ENCODE assay signal across 18 cellular contexts in the genomic region with DNA sequence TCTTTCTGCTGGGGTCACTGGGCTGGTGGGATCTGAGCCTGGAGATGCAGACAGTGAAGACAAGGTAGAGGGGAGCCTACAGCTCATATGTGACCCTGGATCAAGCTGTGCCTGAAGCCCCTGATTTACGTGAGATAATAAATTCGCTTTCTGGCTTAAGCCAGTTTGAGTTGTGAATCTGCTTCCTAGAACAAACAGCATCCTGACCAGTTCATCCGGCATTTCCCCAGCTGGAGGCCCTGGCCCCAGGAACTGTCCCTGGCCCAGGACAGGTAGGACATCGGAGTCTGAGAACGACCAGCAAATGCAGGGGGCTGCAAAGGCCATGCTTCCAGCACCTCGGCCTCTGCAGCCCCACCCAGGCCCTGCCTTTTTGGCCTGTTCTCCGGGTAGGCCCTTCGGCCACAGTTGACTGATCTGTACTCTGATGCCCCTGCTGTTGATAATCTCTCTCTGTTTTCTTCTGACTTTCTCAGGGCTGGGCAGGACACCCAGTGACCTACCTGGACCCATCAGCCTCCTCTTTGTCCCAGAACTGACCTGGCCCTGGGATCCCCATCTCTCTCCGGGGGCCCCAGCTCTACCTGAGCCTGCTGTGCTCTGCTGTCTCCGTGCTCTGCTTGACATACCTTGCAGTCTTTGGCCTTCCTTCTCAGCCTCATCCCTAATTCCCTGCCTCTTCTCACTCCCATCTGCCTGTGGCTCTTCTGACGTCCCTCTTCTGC. TPM values are rescaled to one million over a fixed set of nuclear protein-coding genes. Genes with fewer than 3 reads are reported as not detected.
A peak's percentile ranks its signal among the peaks of the same experiment; 100 is the strongest.
DNase-seq lines count a peak whose midpoint lies in the region; ATAC-seq, FAIRE-seq and TF ChIP-seq lines count a peak whose summit lies in the region.
"Had no signal": no experiment of that assay in that cellular context is flagged by ENCODE, and none has a peak within 500 bp of the region (broad histone marks: within the 10 kb centered on the region; RNA-seq: fewer than 3 reads in every experiment).

No MANE protein-coding gene starts in this region.

- CTCF ChIA-PET in MCF 10A (lab: Yijun Ruan, JAX) (interaction anchor here (1.1 kb wide), 1 partner anchor 8 kb away, joined by 4 read pairs; no protein-coding TSS in a partner anchor), mammary epithelial cell (lab: Charles Lee; ENCODE audit: low non-redundant PET) (no interaction called here), K562 (lab: Yijun Ruan, JAX; ENCODE audit: low intra/inter-chr PET ratio) (no interaction called here)

- intact Hi-C loops in MCF 10A (cut with micrococcal nuclease) (no loop called here), mammary epithelial cell (cut with micrococcal nuclease) (no loop called here), K562 (cut with micrococcal nuclease) (loop anchor here (5.0 kb wide), 1 partner anchor 41 kb away; the partner anchor contains the start of gene C19orf84), lower lobe of right lung (cut with DNase I) (no loop called here)

- POLR2A ChIA-PET in MCF 10A (lab: Yijun Ruan, JAX) = interaction anchor here (1.4 to 2.6 kb wide), 3 partner anchors 8 to 16 kb away, joined by 5 to 9 read pairs (median 8); partner anchors contain the start of gene ETFB
- POLR2A ChIA-PET in K562 (lab: Yijun Ruan, JAX) = interaction anchor here (0.6 to 2.8 kb wide), 8 partner anchors 8 to 272 kb away, joined by 3 to 22 read pairs (median 6); partner anchors contain the start of genes C19orf84 and VSIG10L

- no peaks in the 10 kb centered on the region for H3K9me3 ChIP-seq in mammary epithelial cell (replicated peaks; ENCODE audit: insufficient read depth, low read length)
- H3K9me3 ChIP-seq in K562 (replicated peaks; ENCODE audit: control insufficient read depth, insufficient read depth, low read depth, low read length) = no peaks in the 10 kb centered on the region
- H3K9me3 ChIP-seq in liver (ENCODE audit: control insufficient read depth in 4 of 4, low read length in 3 of 4) = no peaks in the 10 kb centered on the region
- no peaks in the 10 kb centered on the region for H3K9me3 ChIP-seq in lower lobe of right lung

- H3K36me3 Mint-ChIP-seq in MCF 10A (ENCODE audit: insufficient read depth, unreplicated experiment) = peaks cover 26% of the 10 kb centered on the region

- H3K9me3 Mint-ChIP-seq in MCF 10A (ENCODE audit: unreplicated experiment) = no peaks in the 10 kb centered on the region
- H3K9me3 Mint-ChIP-seq: activated naive CD8-positive, alpha-beta T cell treated with anti-CD3 and anti-CD28 coated beads, Interleukin-2, amount 10 ng/mL, durations not matched to agents 7 days and 5 days; CD8-positive, alpha-beta T cell; T-cell had no signal

- ATAC-seq in K562 = no peak
- ATAC-seq in lower lobe of right lung = no peak
- no peak for ATAC-seq in HG02885 (IDR thresholded peaks at IDR 0.05; ENCODE audit: poor library complexity, unreplicated experiment)
- ATAC-seq in HG03175 (IDR thresholded peaks at IDR 0.05; ENCODE audit: unreplicated experiment) = no peak
- no peak for ATAC-seq in GM21619 (IDR thresholded peaks at IDR 0.05; ENCODE audit: unreplicated experiment)
- ATAC-seq: CD8-positive, alpha-beta T cell; T-cell had no signal

- H3K79me2 ChIP-seq in mammary epithelial cell (ENCODE audit: insufficient read depth, low read length) = no peaks in the 10 kb centered on the region
- H3K79me2 ChIP-seq in K562 (ENCODE audit: control insufficient read depth, insufficient read depth, low read length) = peaks cover 13% of the 10 kb centered on the region

- no peaks in the 10 kb centered on the region for H3K4me1 Mint-ChIP-seq in MCF 10A (ENCODE audit: insufficient read depth, unreplicated experiment)

- H3K9ac ChIP-seq in mammary epithelial cell (ENCODE audit: insufficient read depth, low read length) = no peak overlapping the region
- H3K9ac ChIP-seq in K562 (ENCODE audit: insufficient read depth in 1 of 2, low read depth in 2 of 2, low read length in 2 of 2) = peak overlapping the region; percentile 59 to 81; a peak in 3 of 4 replicates
- no peak overlapping the region for H3K9ac ChIP-seq in liver (ENCODE audit: low read depth in 1 of 2, low read length in 2 of 2)

- no peak for TF ChIP-seq POLR2A in K562 (conservative IDR thresholded peaks at IDR 0.05)

- H3K36me3 ChIP-seq in mammary epithelial cell (ENCODE audit: insufficient read depth, low read length) (peaks cover 4% of the 10 kb centered on the region), K562 (ENCODE audit: control insufficient read depth, insufficient read depth, low read length) (peaks cover 61% of the 10 kb centered on the region), liver (ENCODE audit: control insufficient read depth in 4 of 4, insufficient read depth in 3 of 4, low read depth in 1 of 4, low read length in 3 of 4) (peaks cover 8 to 29% (median 23%) of the 10 kb centered on the region in 4 donors), lower lobe of right lung (peaks cover 54% of the 10 kb centered on the region)

- no peaks in the 10 kb centered on the region for H3K4me1 ChIP-seq in mammary epithelial cell (ENCODE audit: insufficient read depth, low read length)
- peaks cover 29 to 36% of the 10 kb centered on the region in 2 experiments for H3K4me1 ChIP-seq in K562 (replicated peaks in 1 of 2; ENCODE audit: control insufficient read depth in 2 of 2, insufficient read depth in 2 of 2, low read length in 2 of 2)
- peaks cover 9 to 45% (median 23%) of the 10 kb centered on the region in 4 donors for H3K4me1 ChIP-seq in liver (ENCODE audit: control insufficient read depth in 4 of 4, insufficient read depth in 4 of 4, low read length in 3 of 4)
- no peaks in the 10 kb centered on the region for H3K4me1 ChIP-seq in lower lobe of right lung

- peak; percentile 62 for FAIRE-seq in K562 (lab: Jason Lieb, UNC)

- no peak overlapping the region for H3K27ac ChIP-seq in mammary epithelial cell (ENCODE audit: insufficient read depth, low read depth, low read length)
- peak overlapping the region; percentile 91 for H3K27ac ChIP-seq in K562 (ENCODE audit: extremely low read depth, low read depth, low read length)
- peak overlapping the region; percentile 62 to 63 for H3K27ac ChIP-seq in liver (ENCODE audit: low read depth in 1 of 2, low read length in 2 of 2)
- H3K27ac ChIP-seq in lower lobe of right lung = no peak overlapping the region

- TF ChIP-seq RAD21 in K562 (CRISPR knock-in tag; conservative IDR thresholded peaks at IDR 0.05 in 1 of 2, IDR thresholded peaks at IDR 0.05 in 1 of 2) (no peak), liver (IDR thresholded peaks at IDR 0.05) (no peak)

- no peak for DNase-seq in MCF 10A (ENCODE audit: unreplicated experiment)
- no peak for DNase-seq in mammary epithelial cell
- DNase-seq in K562 (ENCODE audit: extremely low read depth in 1 of 4, low spot score in 3 of 4) = no peak
- DNase-seq in lower lobe of right lung = no peak
- DNase-seq: activated CD4-positive, alpha-beta T cell treated with anti-CD3 and anti-CD28 coated beads, Interleukin-2, amount 50 U/mL, for 1 hour; activated naive CD8-positive, alpha-beta T cell treated with anti-CD3 and anti-CD28 coated beads, Interleukin-2, amount 10 ng/mL, durations not matched to agents 7 days and 5 days; activated T-cell treated with anti-CD3 and anti-CD28 coated beads for 4 hours; CD8-positive, alpha-beta T cell; cortex of kidney; NCI-H526 treated with DMSO at 0.1 percent for 48 hours; T-cell had no signal

- BruUV-seq in MCF 10A (replicated peaks; lab: Mats Ljungman, UMichigan) (no TSS peak), mammary epithelial cell (replicated peaks; lab: Mats Ljungman, UMichigan) (no TSS peak), K562 (replicated peaks; lab: Mats Ljungman, UMichigan) (no TSS peak)

- TF ChIP-seq CTCF in MCF 10A (IDR thresholded peaks at IDR 0.05; ENCODE audit: unreplicated experiment) = no peak
- TF ChIP-seq CTCF in mammary epithelial cell (conservative IDR thresholded peaks at IDR 0.05 in 1 of 2, IDR thresholded peaks at IDR 0.05 in 1 of 2; ENCODE audit: extremely low read depth in 1 of 2, insufficient read depth in 1 of 2, low read depth in 1 of 2, low read length in 2 of 2) = no peak
- TF ChIP-seq CTCF in K562 (IDR thresholded peaks at IDR 0.05 in 2 of 3, conservative IDR thresholded peaks at IDR 0.05 in 1 of 3; ENCODE audit: insufficient read depth in 2 of 3, low read depth in 1 of 3, low read length in 3 of 3) = no peak
- TF ChIP-seq CTCF in liver (IDR thresholded peaks at IDR 0.05; ENCODE audit: low read depth, low read length, missing input control) = no peak
- TF ChIP-seq CTCF in lower lobe of right lung (IDR thresholded peaks at IDR 0.05) = no peak

- TF ChIP-seq EP300 in K562 (IDR thresholded peaks at IDR 0.05; ENCODE audit: low read length) = no peak

- in situ Hi-C loops in mammary epithelial cell (cut with MboI; ENCODE audit: low sequenced_read_pairs in 2 of 2) (no loop called here), K562 (cut with MboI) (no loop called here)

- H3K4me2 ChIP-seq in mammary epithelial cell (ENCODE audit: insufficient read depth, low read depth, low read length) (no peak overlapping the region), K562 (ENCODE audit: insufficient read depth, low read length) (peak overlapping the region; percentile 59; the same call in 1 of the 2 replicates)

- no peak overlapping the region for H3K4me3 Mint-ChIP-seq in MCF 10A (ENCODE audit: unreplicated experiment)
- H3K4me3 Mint-ChIP-seq: activated naive CD8-positive, alpha-beta T cell treated with anti-CD3 and anti-CD28 coated beads, Interleukin-2, amount 10 ng/mL, durations not matched to agents 7 days and 5 days; CD8-positive, alpha-beta T cell; T-cell had no signal

- H4K20me1 ChIP-seq in mammary epithelial cell (ENCODE audit: insufficient read depth, low read length) (no peaks in the 10 kb centered on the region), K562 (replicated peaks; ENCODE audit: control insufficient read depth, insufficient read depth, low read length) (0 out of 2 replicates have a peak, but pooled peaks cover 4% of the 10 kb centered on the region)

- H3K9me1 ChIP-seq in K562 (ENCODE audit: control insufficient read depth, insufficient read depth, low read length) = peaks cover 5% of the 10 kb centered on the region

- H2AFZ ChIP-seq in mammary epithelial cell (ENCODE audit: low read depth, low read length) (no peak overlapping the region), K562 (ENCODE audit: low read depth, low read length) (no peak overlapping the region)

- peak overlapping the region; percentile 61 for H3K27ac Mint-ChIP-seq in MCF 10A (ENCODE audit: low read depth, unreplicated experiment)
- H3K27ac Mint-ChIP-seq: activated naive CD8-positive, alpha-beta T cell treated with anti-CD3 and anti-CD28 coated beads, Interleukin-2, amount 10 ng/mL, durations not matched to agents 7 days and 5 days; CD8-positive, alpha-beta T cell; T-cell had no signal

- WGBS in mammary epithelial cell (ENCODE audit: low coverage, missing lambda C conversion rate) = 100% methylated on average over 8 of the region's 11 CpGs
- 76% methylated on average over 11 of the region's 11 CpGs for WGBS in K562 (ENCODE audit: insufficient coverage, low coverage, missing lambda C conversion rate)
- WGBS in liver = 97% methylated on average over 11 of the region's 11 CpGs

- H3K27me3 ChIP-seq in mammary epithelial cell (ENCODE audit: insufficient read depth, low read length) (no peaks in the 10 kb centered on the region), K562 (ENCODE audit: control insufficient read depth in 2 of 2, insufficient read depth in 2 of 2, low read length in 2 of 2) (no peaks in the 10 kb centered on the region), liver (ENCODE audit: control insufficient read depth in 4 of 4, insufficient read depth in 4 of 4, low read length in 3 of 4) (no peaks in the 10 kb centered on the region), lower lobe of right lung (ENCODE audit: low read depth) (no peaks in the 10 kb centered on the region)

- dilution Hi-C loops in mammary epithelial cell (cut with HindIII; ENCODE audit: low sequenced_read_pairs) = no loop called here

- no peak overlapping the region for H3K4me3 ChIP-seq in mammary epithelial cell (replicated peaks in 1 of 3; ENCODE audit: insufficient read depth in 1 of 3, low read depth in 2 of 3, low read length in 3 of 3)
- no peak overlapping the region for H3K4me3 ChIP-seq in K562
- H3K4me3 ChIP-seq in liver (ENCODE audit: low read depth in 1 of 3, low read length in 3 of 3) = no peak overlapping the region
- no peak overlapping the region for H3K4me3 ChIP-seq in lower lobe of right lung

- H3K27me3 Mint-ChIP-seq in MCF 10A (ENCODE audit: insufficient read depth, unreplicated experiment) = no peaks in the 10 kb centered on the region
- H3K27me3 Mint-ChIP-seq: T-cell had no signal

RNA-seq across cellular contexts. Expression of gene VSIG10L, which starts 9.5 kb away (rescaled TPM):
- total RNA-seq in MCF 10A (2022) = 0.58 and 0.74 TPM in 2 replicates
- 1 to 10 TPM in 1 of 2 donors, under 1 TPM in 1; 0.67 to 1.5 TPM for total RNA-seq in mammary epithelial cell
- 0.60 TPM for polyA plus RNA-seq in mammary epithelial cell
- polyA minus RNA-seq in mammary epithelial cell = not detected
- 5.1 and 9.1 TPM in 2 replicates for total RNA-seq in K562 (2011; cell fraction: chromatin; rRNA removed; ENCODE audit: low replicate concordance)
- total RNA-seq in K562 (2011; cell fraction: nucleolus; rRNA removed) = 3.4 and 5.2 TPM in 2 replicates
- total RNA-seq in K562 (2011; cell fraction: nucleoplasm; rRNA removed) = 5.9 and 9.6 TPM in 2 replicates
- 2.0 and 2.1 TPM in 2 replicates for total RNA-seq in K562 (2014; rRNA removed)
- 1.9 and 2.3 TPM in 2 replicates for total RNA-seq in K562 (2014; rRNA removed; fragmentation: Illumina TruSeq; extraction: Trizol)
- 2.2 and 2.5 TPM in 2 replicates for total RNA-seq in K562 (2015; rRNA removed; fragmentation: Illumina TruSeq; extraction: Trizol)
- total RNA-seq in K562 (2021) = 7.6 and 7.7 TPM in 2 replicates
- 4.7 and 7.0 TPM in 2 replicates for polyA plus RNA-seq in K562 (2011; rRNA removed)
- 4.2 and 5.6 TPM in 2 replicates for polyA plus RNA-seq in K562 (2011; cell fraction: cytosol; rRNA removed)
- polyA plus RNA-seq in K562 (2011; cell fraction: nucleus; rRNA removed) = 19.3 and 20.2 TPM in 2 replicates
- polyA plus RNA-seq in K562 (2012) = 6.7 and 8.5 TPM in 2 replicates
- polyA plus RNA-seq in K562 (2014; fragmentation: Illumina TruSeq; extraction: Trizol) = 6.8 and 7.6 TPM in 2 replicates
- 1 to 10 TPM; 1.1 TPM for polyA plus RNA-seq in K562 (2014; fragmentation: Nextera tagmentation; extraction: Ambion mirVana)
- polyA plus RNA-seq in K562 (2014; rRNA removed) = 5.3 and 5.4 TPM in 2 replicates
- 1.2 and 1.3 TPM in 2 replicates for polyA minus RNA-seq in K562 (2011; rRNA and poly(A)+ RNA removed)
- 0.67 and 1.8 TPM in 2 replicates for polyA minus RNA-seq in K562 (2011; cell fraction: cytosol; rRNA and poly(A)+ RNA removed)
- polyA minus RNA-seq in K562 (2011; cell fraction: nucleus; rRNA and poly(A)+ RNA removed) = 1.5 and 1.9 TPM in 2 replicates
- under 1 TPM; 0.75 to 0.92 TPM for total RNA-seq in liver
- 1 to 10 TPM in 1 of 2 donors, under 1 TPM in 1; 0.60 to 1.8 TPM for polyA plus RNA-seq in liver
- total RNA-seq in lower lobe of right lung = 3.2 TPM
- total RNA-seq: CD8-positive, alpha-beta T cell had no signal

RNA-seq across cellular contexts. Expression of gene ETFB, which starts 14.8 kb away (rescaled TPM):
- total RNA-seq in MCF 10A (2022) (109 and 114 TPM in 2 replicates), mammary epithelial cell (10 to 100 TPM; 48.3 to 82.5 TPM), K562 (2014; rRNA removed) (143 and 161 TPM in 2 replicates), K562 (2014; rRNA removed; fragmentation: Illumina TruSeq; extraction: Trizol) (29.8 and 54.2 TPM in 2 replicates), K562 (2015; rRNA removed; fragmentation: Illumina TruSeq; extraction: Trizol) (129 and 131 TPM in 2 replicates), K562 (2021) (130 and 142 TPM in 2 replicates), liver (100 to 1,000 TPM; 129 to 324 TPM), lower lobe of right lung (59.8 TPM)
- polyA plus RNA-seq in mammary epithelial cell (147 TPM), K562 (2011; rRNA removed) (96.1 and 130 TPM in 2 replicates), K562 (2014; fragmentation: Illumina TruSeq; extraction: Trizol) (56.3 and 136 TPM in 2 replicates), K562 (2014; fragmentation: Nextera tagmentation; extraction: Ambion mirVana) (10 to 100 TPM; 18.1 to 50.3 TPM), K562 (2014; rRNA removed) (112 and 123 TPM in 2 replicates), liver (100 to 1,000 TPM; 610 to 713 TPM)
- 94.4 TPM for polyA minus RNA-seq in mammary epithelial cell
- 39.2 and 48.5 TPM in 2 replicates for total RNA-seq in K562 (2011; cell fraction: chromatin; rRNA removed; ENCODE audit: low replicate concordance)
- total RNA-seq in K562 (2011; cell fraction: nucleolus; rRNA removed) = 47.0 and 50.3 TPM in 2 replicates
- total RNA-seq in K562 (2011; cell fraction: nucleoplasm; rRNA removed) = 47.5 and 61.6 TPM in 2 replicates
- 169 and 204 TPM in 2 replicates for polyA plus RNA-seq in K562 (2011; cell fraction: cytosol; rRNA removed)
- polyA plus RNA-seq in K562 (2011; cell fraction: nucleus; rRNA removed) = 70.0 and 71.8 TPM in 2 replicates
- polyA plus RNA-seq in K562 (2012) = 188 and 234 TPM in 2 replicates
- polyA minus RNA-seq in K562 (2011; rRNA and poly(A)+ RNA removed) = 45.2 and 56.4 TPM in 2 replicates
- polyA minus RNA-seq in K562 (2011; cell fraction: cytosol; rRNA and poly(A)+ RNA removed) = 66.9 and 70.1 TPM in 2 replicates
- polyA minus RNA-seq in K562 (2011; cell fraction: nucleus; rRNA and poly(A)+ RNA removed) = 15.1 and 25.2 TPM in 2 replicates

RNA-seq across cellular contexts. Expression of gene CLDND2, which starts 17.4 kb away (rescaled TPM):
- total RNA-seq in MCF 10A (2022) (0.79 TPM in 1 of 2 replicates, not detected in the other), mammary epithelial cell (not detected), K562 (2014; rRNA removed) (not detected in 2 replicates), K562 (2014; rRNA removed; fragmentation: Illumina TruSeq; extraction: Trizol) (0.51 and 0.62 TPM in 2 replicates), K562 (2015; rRNA removed; fragmentation: Illumina TruSeq; extraction: Trizol) (0.98 and 1.6 TPM in 2 replicates), K562 (2021) (2.2 and 4.0 TPM in 2 replicates), liver (not detected), lower lobe of right lung (1.9 TPM)
- polyA plus RNA-seq in mammary epithelial cell (not detected), K562 (2011; rRNA removed) (0.45 and 0.76 TPM in 2 replicates), K562 (2014; fragmentation: Illumina TruSeq; extraction: Trizol) (not detected in 2 replicates), K562 (2014; fragmentation: Nextera tagmentation; extraction: Ambion mirVana) (1 to 10 TPM in 1 of 2 experiments, under 1 TPM in 1; 0.84 to 2.0 TPM), K562 (2014; rRNA removed) (not detected in 2 replicates), liver (1 to 10 TPM in 1 of 2 donors, under 1 TPM in 1; 0.22 to 3.0 TPM)
- not detected for polyA minus RNA-seq in mammary epithelial cell
- not detected in 2 replicates for total RNA-seq in K562 (2011; cell fraction: chromatin; rRNA removed; ENCODE audit: low replicate concordance)
- total RNA-seq in K562 (2011; cell fraction: nucleolus; rRNA removed) = not detected in 2 replicates
- total RNA-seq in K562 (2011; cell fraction: nucleoplasm; rRNA removed) = not detected in 2 replicates
- polyA plus RNA-seq in K562 (2011; cell fraction: cytosol; rRNA removed) = 0.70 TPM in 1 of 2 replicates, not detected in the other
- polyA plus RNA-seq in K562 (2011; cell fraction: nucleus; rRNA removed) = 2.1 and 2.8 TPM in 2 replicates
- 2.6 and 2.7 TPM in 2 replicates for polyA plus RNA-seq in K562 (2012)
- not detected in 2 replicates for polyA minus RNA-seq in K562 (2011; rRNA and poly(A)+ RNA removed)
- polyA minus RNA-seq in K562 (2011; cell fraction: cytosol; rRNA and poly(A)+ RNA removed) = not detected in 2 replicates
- polyA minus RNA-seq in K562 (2011; cell fraction: nucleus; rRNA and poly(A)+ RNA removed) = not detected in 2 replicates
- total RNA-seq: Daoy, renal cortical epithelial cell had no signal

RNA-seq across cellular contexts. Expression of gene NKG7, which starts 21.0 kb away (rescaled TPM):
- total RNA-seq in MCF 10A (2022) = not detected in 2 replicates
- total RNA-seq in mammary epithelial cell = not detected
- polyA plus RNA-seq in mammary epithelial cell = not detected
- polyA minus RNA-seq in mammary epithelial cell = not detected
- not detected in 2 replicates for total RNA-seq in K562 (2011; cell fraction: chromatin; rRNA removed; ENCODE audit: low replicate concordance)
- total RNA-seq in K562 (2011; cell fraction: nucleolus; rRNA removed) = 1.5 TPM in 1 of 2 replicates, not detected in the other
- total RNA-seq in K562 (2011; cell fraction: nucleoplasm; rRNA removed) = 0.81 TPM in 1 of 2 replicates, not detected in the other
- total RNA-seq in K562 (2014; rRNA removed) = not detected in 2 replicates
- total RNA-seq in K562 (2014; rRNA removed; fragmentation: Illumina TruSeq; extraction: Trizol) = not detected in 2 replicates
- 0.34 and 0.62 TPM in 2 replicates for total RNA-seq in K562 (2015; rRNA removed; fragmentation: Illumina TruSeq; extraction: Trizol)
- total RNA-seq in K562 (2021) = 0.47 and 0.51 TPM in 2 replicates
- polyA plus RNA-seq in K562 (2011; rRNA removed) = 0.33 and 0.46 TPM in 2 replicates
- polyA plus RNA-seq in K562 (2011; cell fraction: cytosol; rRNA removed) = 0.59 and 1.3 TPM in 2 replicates
- polyA plus RNA-seq in K562 (2011; cell fraction: nucleus; rRNA removed) = 0.39 and 0.64 TPM in 2 replicates
- polyA plus RNA-seq in K562 (2012) = 1.7 and 1.8 TPM in 2 replicates
- polyA plus RNA-seq in K562 (2014; fragmentation: Illumina TruSeq; extraction: Trizol) = 0.30 and 0.57 TPM in 2 replicates
- polyA plus RNA-seq in K562 (2014; fragmentation: Nextera tagmentation; extraction: Ambion mirVana) = under 1 TPM; 0.67 to 0.70 TPM
- polyA plus RNA-seq in K562 (2014; rRNA removed) = 0.44 and 1.5 TPM in 2 replicates
- 0.25 TPM in 1 of 2 replicates, not detected in the other for polyA minus RNA-seq in K562 (2011; rRNA and poly(A)+ RNA removed)
- polyA minus RNA-seq in K562 (2011; cell fraction: cytosol; rRNA and poly(A)+ RNA removed) = not detected in 2 replicates
- polyA minus RNA-seq in K562 (2011; cell fraction: nucleus; rRNA and poly(A)+ RNA removed) = not detected in 2 replicates
- total RNA-seq in liver = 10 to 100 TPM in 1 of 2 donors, 1 to 10 TPM in 1; 2.0 to 13.6 TPM
- polyA plus RNA-seq in liver = 1 to 10 TPM; 5.3 to 6.2 TPM
- total RNA-seq in lower lobe of right lung = 31.7 TPM
- total RNA-seq: Daoy, renal cortical epithelial cell had no signal

RNA-seq across cellular contexts. Expression of gene LIM2, which starts 36.3 kb away (rescaled TPM):
- total RNA-seq in MCF 10A (2022) (not detected in 2 replicates), mammary epithelial cell (not detected), K562 (2014; rRNA removed) (0.29 and 0.45 TPM in 2 replicates), K562 (2014; rRNA removed; fragmentation: Illumina TruSeq; extraction: Trizol) (0.18 TPM in 1 of 2 replicates, not detected in the other), K562 (2015; rRNA removed; fragmentation: Illumina TruSeq; extraction: Trizol) (not detected in 2 replicates), K562 (2021) (not detected in 2 replicates), liver (not detected), lower lobe of right lung (not detected)
- polyA plus RNA-seq in mammary epithelial cell (not detected), K562 (2011; rRNA removed) (not detected in 2 replicates), K562 (2014; fragmentation: Illumina TruSeq; extraction: Trizol) (not detected in 2 replicates), K562 (2014; fragmentation: Nextera tagmentation; extraction: Ambion mirVana) (under 1 TPM; 0.07 to 0.18 TPM), K562 (2014; rRNA removed) (0.27 and 0.28 TPM in 2 replicates), liver (not detected)
- not detected for polyA minus RNA-seq in mammary epithelial cell
- total RNA-seq in K562 (2011; cell fraction: chromatin; rRNA removed; ENCODE audit: low replicate concordance) = not detected in 2 replicates
- not detected in 2 replicates for total RNA-seq in K562 (2011; cell fraction: nucleolus; rRNA removed)
- total RNA-seq in K562 (2011; cell fraction: nucleoplasm; rRNA removed) = not detected in 2 replicates
- polyA plus RNA-seq in K562 (2011; cell fraction: cytosol; rRNA removed) = 0.09 TPM in 1 of 2 replicates, not detected in the other
- 0.18 TPM in 1 of 2 replicates, not detected in the other for polyA plus RNA-seq in K562 (2011; cell fraction: nucleus; rRNA removed)
- polyA plus RNA-seq in K562 (2012) = not detected in 2 replicates
- not detected in 2 replicates for polyA minus RNA-seq in K562 (2011; rRNA and poly(A)+ RNA removed)
- not detected in 2 replicates for polyA minus RNA-seq in K562 (2011; cell fraction: cytosol; rRNA and poly(A)+ RNA removed)
- polyA minus RNA-seq in K562 (2011; cell fraction: nucleus; rRNA and poly(A)+ RNA removed) = not detected in 2 replicates
- total RNA-seq: activated naive CD8-positive, alpha-beta T cell treated with anti-CD3 and anti-CD28 coated beads, Interleukin-2, amount 10 ng/mL, durations not matched to agents 7 days and 5 days; CD8-positive, alpha-beta T cell; Daoy; renal cortical epithelial cell; Right ventricle myocardium superior; T-cell had no signal

Comparison
In these comparisons a context has a peak if more than half of its experiments do, and no peak if none do; other contexts are left out.
1. H3K27ac ChIP-seq: peak in K562 (single experiment) and liver (2 of 2); none in mammary epithelial cell (single experiment) and lower lobe of right lung (single experiment).
2. H3K9ac ChIP-seq: peak in K562 (2 of 2); none in mammary epithelial cell (single experiment) and liver (0 of 2).